15 cellular contexts compared by ENCODE assay signal in genomic region chr21:35234725-35235124, GRCh38.
A peak's percentile ranks its signal among the peaks of the same experiment; 100 is the strongest.
DNase-seq lines count a peak whose midpoint lies in the region; ATAC-seq and TF ChIP-seq lines count a peak whose summit lies in the region.
"Had no signal": no experiment of that assay in that cellular context is flagged by ENCODE, and none has a peak within 500 bp of the region (broad histone marks: within the 10 kb centered on the region; RNA-seq: fewer than 3 reads in every experiment).

No MANE protein-coding gene starts in this region.

- no peak overlapping the region for H3K4me3 Mint-ChIP-seq in activated naive CD4-positive, alpha-beta T cell treated with anti-CD3 and anti-CD28 coated beads, Interleukin-2, amount 10 ng/mL, durations not matched to agents 7 days and 5 days
- no peak overlapping the region for H3K4me3 Mint-ChIP-seq in activated naive CD8-positive, alpha-beta T cell treated with anti-CD3 and anti-CD28 coated beads for 36 hours
- peak overlapping the region; percentile 43 to 56 for H3K4me3 Mint-ChIP-seq in stimulated activated naive B cell treated with anti-CD40 and anti-IgM and Interleukin-4, amounts not matched to agents 10 μg/mL and 1 μg/mL and 100 μg/mL, for 72 hours

- H3K4me3 ChIP-seq in right lobe of liver, result no peak overlapping the region
- H3K4me3 ChIP-seq: K562, left lung, pancreas had no signal

- peak overlapping the region; percentile 38 for H3K27ac Mint-ChIP-seq in activated naive CD4-positive, alpha-beta T cell treated with anti-CD3 and anti-CD28 coated beads, Interleukin-2, amount 10 ng/mL, durations not matched to agents 7 days and 5 days
- H3K27ac Mint-ChIP-seq in activated naive CD8-positive, alpha-beta T cell treated with anti-CD3 and anti-CD28 coated beads for 36 hours, result peak overlapping the region; percentile 57
- peak overlapping the region; percentile 80 for H3K27ac Mint-ChIP-seq in stimulated activated naive B cell treated with anti-CD40 and anti-IgM and Interleukin-4, amounts not matched to agents 10 μg/mL and 1 μg/mL and 100 μg/mL, for 72 hours
- H3K27ac Mint-ChIP-seq: T-cell had no signal

- peak; percentile 60 to 61 for ATAC-seq in stimulated activated naive B cell treated with anti-CD40 and anti-IgM and Interleukin-4, amounts not matched to agents 10 μg/mL and 1 μg/mL and 100 μg/mL, for 72 hours (replicated peaks)
- ATAC-seq in right lobe of liver, result no peak
- ATAC-seq: foreskin keratinocyte, K562, left lung, pancreas, T-cell had no signal

- no peaks in the 10 kb centered on the region for H3K27me3 Mint-ChIP-seq in activated naive CD4-positive, alpha-beta T cell treated with anti-CD3 and anti-CD28 coated beads, Interleukin-2, amount 10 ng/mL, durations not matched to agents 7 days and 5 days
- no peaks in the 10 kb centered on the region for H3K27me3 Mint-ChIP-seq in activated naive CD8-positive, alpha-beta T cell treated with anti-CD3 and anti-CD28 coated beads for 36 hours
- H3K27me3 Mint-ChIP-seq in stimulated activated naive B cell treated with anti-CD40 and anti-IgM and Interleukin-4, amounts not matched to agents 10 μg/mL and 1 μg/mL and 100 μg/mL, for 72 hours, result peaks cover 12 to 15% of the 10 kb centered on the region in 2 donors
- H3K27me3 Mint-ChIP-seq: T-cell had no signal

- H3K4me1 ChIP-seq in right lobe of liver, result no peaks in the 10 kb centered on the region
- H3K4me1 ChIP-seq: foreskin keratinocyte, left lung, pancreas had no signal

- DNase-seq in activated naive CD4-positive, alpha-beta T cell treated with anti-CD3 and anti-CD28 coated beads, Interleukin-2, amount 10 ng/mL, durations not matched to agents 7 days and 5 days, result no peak
- DNase-seq in activated naive CD4-positive, alpha-beta T cell treated with Interleukin-2 at 50 U/mL for 16 hours, result no peak
- DNase-seq in LHCN-M2 (ENCODE audit: low read depth), result peak; percentile 82
- DNase-seq in activated naive CD8-positive, alpha-beta T cell treated with anti-CD3 and anti-CD28 coated beads for 36 hours, result no peak
- DNase-seq in stimulated activated naive B cell treated with anti-CD40 and anti-IgM and Interleukin-4, amounts not matched to agents 10 μg/mL and 1 μg/mL and 100 μg/mL, for 72 hours, result no peak
- no peak for DNase-seq in NCI-H2107 treated with DMSO at 0.1 percent for 48 hours (lab: John Stamatoyannopoulos, UW; ENCODE audit: unreplicated experiment)
- no peak for DNase-seq in right lobe of liver
- no peak for DNase-seq in NCI-H345 (lab: John Stamatoyannopoulos, UW)
- DNase-seq: cerebellar nuclear complex, foreskin keratinocyte, left lung, NCI-H526 treated with DMSO at 0.1 percent for 48 hours, pancreas, T-cell had no signal

- no peaks in the 10 kb centered on the region for H3K9me3 ChIP-seq in right lobe of liver
- H3K9me3 ChIP-seq: left lung, pancreas had no signal

- CTCF ChIA-PET in activated naive CD4-positive, alpha-beta T cell treated with anti-CD3 and anti-CD28 coated beads, Interleukin-2, amount 10 ng/mL, durations not matched to agents 7 days and 5 days (lab: Charles Lee), result no interaction called here

- H3K9me3 Mint-ChIP-seq in activated naive CD4-positive, alpha-beta T cell treated with anti-CD3 and anti-CD28 coated beads, Interleukin-2, amount 10 ng/mL, durations not matched to agents 7 days and 5 days, result peaks cover 30% of the 10 kb centered on the region
- peaks cover 17% of the 10 kb centered on the region for H3K9me3 Mint-ChIP-seq in activated naive CD8-positive, alpha-beta T cell treated with anti-CD3 and anti-CD28 coated beads for 36 hours
- H3K9me3 Mint-ChIP-seq in stimulated activated naive B cell treated with anti-CD40 and anti-IgM and Interleukin-4, amounts not matched to agents 10 μg/mL and 1 μg/mL and 100 μg/mL, for 72 hours, result peaks cover 16 to 30% of the 10 kb centered on the region in 2 donors

- intact Hi-C loops in right lobe of liver (cut with DNase I), result no loop called here

- peaks cover 43% of the 10 kb centered on the region for H3K4me1 Mint-ChIP-seq in activated naive CD4-positive, alpha-beta T cell treated with anti-CD3 and anti-CD28 coated beads, Interleukin-2, amount 10 ng/mL, durations not matched to agents 7 days and 5 days
- peaks cover 37% of the 10 kb centered on the region for H3K4me1 Mint-ChIP-seq in activated naive CD8-positive, alpha-beta T cell treated with anti-CD3 and anti-CD28 coated beads for 36 hours
- peaks cover 26 to 63% of the 10 kb centered on the region in 2 donors for H3K4me1 Mint-ChIP-seq in stimulated activated naive B cell treated with anti-CD40 and anti-IgM and Interleukin-4, amounts not matched to agents 10 μg/mL and 1 μg/mL and 100 μg/mL, for 72 hours

- WGBS in right lobe of liver (ENCODE audit: insufficient coverage, low coverage, low lambda C conversion rate, missing lambda C conversion rate), result 36% methylated on average over 5 of the region's 5 CpGs

- no peaks in the 10 kb centered on the region for H3K36me3 ChIP-seq in right lobe of liver
- H3K36me3 ChIP-seq: left lung, pancreas had no signal

- no peak overlapping the region for H3K27ac ChIP-seq in right lobe of liver
- H3K27ac ChIP-seq: foreskin keratinocyte, left lung, pancreas had no signal

- no peak for TF ChIP-seq POLR2A in right lobe of liver (IDR thresholded peaks at IDR 0.05)

- TF ChIP-seq CTCF in right lobe of liver (IDR thresholded peaks at IDR 0.05), result no peak

- H3K36me3 Mint-ChIP-seq in activated naive CD4-positive, alpha-beta T cell treated with anti-CD3 and anti-CD28 coated beads, Interleukin-2, amount 10 ng/mL, durations not matched to agents 7 days and 5 days, result peaks cover 20% of the 10 kb centered on the region
- H3K36me3 Mint-ChIP-seq in activated naive CD8-positive, alpha-beta T cell treated with anti-CD3 and anti-CD28 coated beads for 36 hours, result peaks cover 14% of the 10 kb centered on the region
- H3K36me3 Mint-ChIP-seq in stimulated activated naive B cell treated with anti-CD40 and anti-IgM and Interleukin-4, amounts not matched to agents 10 μg/mL and 1 μg/mL and 100 μg/mL, for 72 hours, result peaks cover 19 to 25% of the 10 kb centered on the region in 2 donors

- H3K27me3 ChIP-seq in right lobe of liver, result no peaks in the 10 kb centered on the region
- H3K27me3 ChIP-seq: foreskin keratinocyte, left lung, pancreas had no signal

Comparison
In these comparisons a context has a peak if more than half of its experiments do, and no peak if none do; other contexts are left out.
1. H3K4me3 Mint-ChIP-seq: peak in stimulated activated naive B cell treated with anti-CD40 and anti-IgM and Interleukin-4, amounts not matched to agents 10 μg/mL and 1 μg/mL and 100 μg/mL, for 72 hours (2 of 2); none in activated naive CD4-positive, alpha-beta T cell treated with anti-CD3 and anti-CD28 coated beads, Interleukin-2, amount 10 ng/mL, durations not matched to agents 7 days and 5 days (single experiment) and activated naive CD8-positive, alpha-beta T cell treated with anti-CD3 and anti-CD28 coated beads for 36 hours (single experiment).
2. ATAC-seq: peak in stimulated activated naive B cell treated with anti-CD40 and anti-IgM and Interleukin-4, amounts not matched to agents 10 μg/mL and 1 μg/mL and 100 μg/mL, for 72 hours (2 of 2); none in right lobe of liver (0 of 4).
3. Peak in every context shown above with its lines, with median percentiles within 50 percentile points of each other: H3K27ac Mint-ChIP-seq.